1 cellular context compared by ENCODE assay signal in genomic region chr12:107519906-107520859, GRCh38.
TF ChIP-seq lines count a peak whose summit lies in the region.

No MANE protein-coding gene starts in this region.

TF ChIP-seq in liver, 16 proteins besides CTCF, POLR2A, EP300 and RAD21 (continued from another document):
- TF ChIP-seq HNF4G (IDR thresholded peaks at IDR 0.05) = peak; percentile 20
- no peak for TF ChIP-seq EGR1 (IDR thresholded peaks at IDR 0.05; ENCODE audit: low read depth in 2 of 2)
- TF ChIP-seq HNF4A (conservative IDR thresholded peaks at IDR 0.05) = peak; percentile 40 to 68
- no peak for TF ChIP-seq NR2F2 (IDR thresholded peaks at IDR 0.05)
- no peak for TF ChIP-seq ATF3 (IDR thresholded peaks at IDR 0.05)
- TF ChIP-seq FOXA2 (IDR thresholded peaks at IDR 0.05) = peak; percentile 79
- TF ChIP-seq RXRA (IDR thresholded peaks at IDR 0.05) = peak; percentile 78
- peak; percentile 45 for TF ChIP-seq REST (IDR thresholded peaks at IDR 0.05)
- TF ChIP-seq FOXA1 (IDR thresholded peaks at IDR 0.05) = peak; percentile 87
- TF ChIP-seq JUND (IDR thresholded peaks at IDR 0.05) = peak; percentile 53 to 62
- TF ChIP-seq GABPA (IDR thresholded peaks at IDR 0.05 in 1 of 2, conservative IDR thresholded peaks at IDR 0.05 in 1 of 2) = no peak
